ENCODE assay signal across 1 cellular context in the genomic region with DNA sequence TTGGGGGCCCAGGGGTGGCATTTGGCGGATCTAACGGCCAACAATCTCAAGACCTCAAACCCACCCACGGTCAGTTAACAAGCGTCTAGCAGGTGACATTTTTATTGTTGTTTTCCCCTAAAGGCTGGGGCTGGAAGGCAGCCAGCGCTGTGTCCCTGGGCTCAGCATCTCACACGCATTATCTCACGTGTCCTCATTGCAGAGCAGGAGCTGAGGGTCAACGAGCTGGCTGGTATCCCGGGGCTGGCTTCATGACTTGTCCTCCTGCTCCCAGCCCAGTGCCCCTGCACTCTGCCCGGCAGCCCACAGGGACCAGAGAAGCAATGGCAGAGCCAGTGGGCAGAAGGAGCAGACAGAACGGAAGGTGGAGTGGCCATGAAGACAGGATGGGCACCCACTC.
TF ChIP-seq lines count a peak whose summit lies in the region.

No MANE protein-coding gene starts in this region.

TF ChIP-seq in H1, 55 proteins besides CTCF, POLR2A, EP300 and RAD21:
- TF ChIP-seq TEAD4 (IDR thresholded peaks at IDR 0.05; ENCODE audit: low read depth, low read length), result no peak
- TF ChIP-seq BACH1 (IDR thresholded peaks at IDR 0.05; ENCODE audit: low read length), result no peak
- no peak for TF ChIP-seq SP1 (IDR thresholded peaks at IDR 0.05; ENCODE audit: low read depth, low read length)
- TF ChIP-seq RNF2 (IDR thresholded peaks at IDR 0.05; ENCODE audit: borderline replicate concordance, low read depth, low read length, missing control alignments, poor library complexity, severe bottlenecking), result no peak
- TF ChIP-seq, protein P1, sequence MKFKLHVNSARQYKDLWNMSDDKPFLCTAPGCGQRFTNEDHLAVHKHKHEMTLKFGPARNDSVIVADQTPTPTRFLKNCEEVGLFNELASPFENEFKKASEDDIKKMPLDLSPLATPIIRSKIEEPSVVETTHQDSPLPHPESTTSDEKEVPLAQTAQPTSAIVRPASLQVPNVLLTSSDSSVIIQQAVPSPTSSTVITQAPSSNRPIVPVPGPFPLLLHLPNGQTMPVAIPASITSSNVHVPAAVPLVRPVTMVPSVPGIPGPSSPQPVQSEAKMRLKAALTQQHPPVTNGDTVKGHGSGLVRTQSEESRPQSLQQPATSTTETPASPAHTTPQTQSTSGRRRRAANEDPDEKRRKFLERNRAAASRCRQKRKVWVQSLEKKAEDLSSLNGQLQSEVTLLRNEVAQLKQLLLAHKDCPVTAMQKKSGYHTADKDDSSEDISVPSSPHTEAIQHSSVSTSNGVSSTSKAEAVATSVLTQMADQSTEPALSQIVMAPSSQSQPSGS (IDR thresholded peaks at IDR 0.05; ENCODE audit: low read length), result no peak
TF ChIP-seq in H1: peak in this region for 0.
